In the genomic region with DNA sequence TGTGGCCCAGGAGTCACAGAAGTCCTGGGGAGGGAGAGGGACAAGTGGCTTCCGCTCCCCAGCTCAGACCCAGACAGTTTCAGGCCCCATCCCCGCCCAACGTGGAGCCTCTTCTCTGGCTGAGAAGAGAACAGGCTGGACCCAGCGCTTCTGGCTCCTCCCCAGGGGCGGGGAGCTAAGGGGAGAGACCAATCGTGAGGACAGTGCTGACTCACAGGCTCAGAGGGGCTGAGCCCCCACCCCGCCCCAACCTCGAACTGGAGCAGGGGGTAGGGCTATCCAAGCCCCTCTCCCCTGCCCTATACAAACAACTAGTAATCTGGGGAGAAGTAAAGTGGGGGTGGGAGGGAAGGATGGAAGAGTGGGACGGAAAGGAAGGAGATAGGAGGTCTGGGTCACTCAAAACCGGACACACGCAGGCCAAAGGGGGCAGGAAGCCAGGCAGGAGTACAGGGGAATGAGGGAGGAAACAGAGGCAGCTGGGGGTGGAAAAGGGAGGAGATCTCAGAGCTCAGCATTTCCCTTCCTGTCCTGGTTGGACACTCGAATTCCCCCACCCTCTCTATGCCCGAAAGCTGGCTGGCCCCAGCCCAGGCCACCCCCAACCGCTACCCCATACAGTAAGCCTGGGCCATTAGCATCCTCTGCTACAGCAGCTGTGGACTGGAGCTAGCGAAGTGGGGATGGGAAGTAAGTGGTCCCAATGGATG, we compare ENCODE assay signal across 1 cellular context.
A peak's percentile ranks its signal among the peaks of the same experiment; 100 is the strongest.
TF ChIP-seq lines count a peak whose summit lies in the region.

A gene with protein sequence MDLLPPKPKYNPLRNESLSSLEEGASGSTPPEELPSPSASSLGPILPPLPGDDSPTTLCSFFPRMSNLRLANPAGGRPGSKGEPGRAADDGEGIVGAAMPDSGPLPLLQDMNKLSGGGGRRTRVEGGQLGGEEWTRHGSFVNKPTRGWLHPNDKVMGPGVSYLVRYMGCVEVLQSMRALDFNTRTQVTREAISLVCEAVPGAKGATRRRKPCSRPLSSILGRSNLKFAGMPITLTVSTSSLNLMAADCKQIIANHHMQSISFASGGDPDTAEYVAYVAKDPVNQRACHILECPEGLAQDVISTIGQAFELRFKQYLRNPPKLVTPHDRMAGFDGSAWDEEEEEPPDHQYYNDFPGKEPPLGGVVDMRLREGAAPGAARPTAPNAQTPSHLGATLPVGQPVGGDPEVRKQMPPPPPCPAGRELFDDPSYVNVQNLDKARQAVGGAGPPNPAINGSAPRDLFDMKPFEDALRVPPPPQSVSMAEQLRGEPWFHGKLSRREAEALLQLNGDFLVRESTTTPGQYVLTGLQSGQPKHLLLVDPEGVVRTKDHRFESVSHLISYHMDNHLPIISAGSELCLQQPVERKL (minus strand): TSS at position 117 of the 710 bp plus-strand sequence. CDS start 221 bp downstream, outside the sequence.

TF ChIP-seq in HepG2, 621 proteins besides CTCF, POLR2A, EP300 and RAD21 (continued from another document and continues in another):
- TF ChIP-seq, protein P1, sequence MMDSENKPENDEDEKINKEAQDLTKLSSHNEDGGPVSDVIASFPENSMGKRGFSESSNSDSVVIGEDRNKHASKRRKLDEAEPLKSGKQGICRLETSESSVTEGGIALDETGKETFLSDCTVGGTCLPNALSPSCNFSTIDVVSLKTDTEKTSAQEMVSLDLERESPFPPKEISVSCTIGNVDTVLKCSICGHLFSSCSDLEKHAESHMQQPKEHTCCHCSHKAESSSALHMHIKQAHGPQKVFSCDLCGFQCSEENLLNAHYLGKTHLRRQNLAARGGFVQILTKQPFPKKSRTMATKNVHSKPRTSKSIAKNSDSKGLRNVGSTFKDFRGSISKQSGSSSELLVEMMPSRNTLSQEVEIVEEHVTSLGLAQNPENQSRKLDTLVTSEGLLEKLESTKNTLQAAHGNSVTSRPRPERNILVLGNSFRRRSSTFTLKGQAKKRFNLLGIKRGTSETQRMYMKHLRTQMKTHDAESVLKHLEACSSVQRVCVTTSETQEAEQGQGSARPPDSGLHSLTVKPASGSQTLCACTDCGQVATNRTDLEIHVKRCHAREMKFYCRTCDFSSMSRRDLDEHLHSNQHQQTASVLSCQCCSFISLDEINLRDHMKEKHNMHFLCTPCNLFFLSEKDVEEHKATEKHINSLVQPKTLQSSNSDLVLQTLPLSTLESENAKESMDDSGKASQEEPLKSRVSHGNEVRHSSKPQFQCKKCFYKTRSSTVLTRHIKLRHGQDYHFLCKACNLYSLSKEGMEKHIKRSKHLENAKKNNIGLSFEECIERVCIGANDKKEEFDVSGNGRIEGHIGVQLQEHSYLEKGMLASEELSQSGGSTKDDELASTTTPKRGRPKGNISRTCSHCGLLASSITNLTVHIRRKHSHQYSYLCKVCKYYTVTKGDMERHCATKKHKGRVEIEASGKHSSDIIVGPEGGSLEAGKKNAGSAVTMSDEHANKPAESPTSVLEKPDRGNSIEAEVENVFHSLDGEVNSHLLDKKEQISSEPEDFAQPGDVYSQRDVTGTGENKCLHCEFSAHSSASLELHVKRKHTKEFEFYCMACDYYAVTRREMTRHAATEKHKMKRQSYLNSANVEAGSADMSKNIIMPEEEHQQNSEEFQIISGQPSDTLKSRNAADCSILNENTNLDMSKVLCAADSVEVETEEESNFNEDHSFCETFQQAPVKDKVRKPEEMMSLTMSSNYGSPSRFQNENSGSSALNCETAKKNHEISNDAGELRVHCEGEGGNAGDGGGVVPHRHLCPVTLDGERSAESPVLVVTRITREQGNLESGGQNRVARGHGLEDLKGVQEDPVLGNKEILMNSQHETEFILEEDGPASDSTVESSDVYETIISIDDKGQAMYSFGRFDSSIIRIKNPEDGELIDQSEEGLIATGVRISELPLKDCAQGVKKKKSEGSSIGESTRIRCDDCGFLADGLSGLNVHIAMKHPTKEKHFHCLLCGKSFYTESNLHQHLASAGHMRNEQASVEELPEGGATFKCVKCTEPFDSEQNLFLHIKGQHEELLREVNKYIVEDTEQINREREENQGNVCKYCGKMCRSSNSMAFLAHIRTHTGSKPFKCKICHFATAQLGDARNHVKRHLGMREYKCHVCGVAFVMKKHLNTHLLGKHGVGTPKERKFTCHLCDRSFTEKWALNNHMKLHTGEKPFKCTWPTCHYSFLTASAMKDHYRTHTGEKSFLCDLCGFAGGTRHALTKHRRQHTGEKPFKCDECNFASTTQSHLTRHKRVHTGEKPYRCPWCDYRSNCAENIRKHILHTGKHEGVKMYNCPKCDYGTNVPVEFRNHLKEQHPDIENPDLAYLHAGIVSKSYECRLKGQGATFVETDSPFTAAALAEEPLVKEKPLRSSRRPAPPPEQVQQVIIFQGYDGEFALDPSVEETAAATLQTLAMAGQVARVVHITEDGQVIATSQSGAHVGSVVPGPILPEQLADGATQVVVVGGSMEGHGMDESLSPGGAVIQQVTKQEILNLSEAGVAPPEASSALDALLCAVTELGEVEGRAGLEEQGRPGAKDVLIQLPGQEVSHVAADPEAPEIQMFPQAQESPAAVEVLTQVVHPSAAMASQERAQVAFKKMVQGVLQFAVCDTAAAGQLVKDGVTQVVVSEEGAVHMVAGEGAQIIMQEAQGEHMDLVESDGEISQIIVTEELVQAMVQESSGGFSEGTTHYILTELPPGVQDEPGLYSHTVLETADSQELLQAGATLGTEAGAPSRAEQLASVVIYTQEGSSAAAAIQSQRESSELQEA (CRISPR knock-in tag; IDR thresholded peaks at IDR 0.05; ENCODE audit: not compliant biosample characterization): no peak
- TF ChIP-seq SIN3B (IDR thresholded peaks at IDR 0.05; ENCODE audit: low read length) (no peak), RBFOX2 (IDR thresholded peaks at IDR 0.05; ENCODE audit: low read depth, low read length) (peak; percentile 36; the same call in 1 of the 2 replicates), RBM22 (optimal IDR thresholded peaks at IDR 0.05; ENCODE audit: low read length) (no peak), CEBPB (IDR thresholded peaks at IDR 0.05; ENCODE audit: borderline replicate concordance, low read depth, low read length) (no peak), ZNF644 (CRISPR knock-in tag; IDR thresholded peaks at IDR 0.05; ENCODE audit: low read depth) (no peak), SAP130 (CRISPR knock-in tag; IDR thresholded peaks at IDR 0.05; ENCODE audit: low read depth) (peak; percentile 72), ZSCAN29 (CRISPR knock-in tag; conservative IDR thresholded peaks at IDR 0.05) (no peak), BRD4 (CRISPR knock-in tag; IDR thresholded peaks at IDR 0.05) (no peak), ZNF34 (CRISPR knock-in tag; IDR thresholded peaks at IDR 0.05; ENCODE audit: borderline replicate concordance) (no peak), ESRRA (CRISPR knock-in tag; IDR thresholded peaks at IDR 0.05; ENCODE audit: low read depth) (no peak), ZNF335 (CRISPR knock-in tag; IDR thresholded peaks at IDR 0.05) (no peak), HOXA3 (CRISPR knock-in tag; IDR thresholded peaks at IDR 0.05) (no peak), TEAD3 (CRISPR knock-in tag; optimal IDR thresholded peaks at IDR 0.05; ENCODE audit: borderline replicate concordance) (no peak), ZNF737 (CRISPR knock-in tag; IDR thresholded peaks at IDR 0.05; ENCODE audit: borderline replicate concordance) (no peak), MTF1 (CRISPR knock-in tag; IDR thresholded peaks at IDR 0.05) (no peak), ZNF790 (CRISPR knock-in tag; IDR thresholded peaks at IDR 0.05; ENCODE audit: borderline replicate concordance) (no peak), ZNF598 (CRISPR knock-in tag; IDR thresholded peaks at IDR 0.05; ENCODE audit: borderline replicate concordance) (no peak)
- TF ChIP-seq, protein P2, sequence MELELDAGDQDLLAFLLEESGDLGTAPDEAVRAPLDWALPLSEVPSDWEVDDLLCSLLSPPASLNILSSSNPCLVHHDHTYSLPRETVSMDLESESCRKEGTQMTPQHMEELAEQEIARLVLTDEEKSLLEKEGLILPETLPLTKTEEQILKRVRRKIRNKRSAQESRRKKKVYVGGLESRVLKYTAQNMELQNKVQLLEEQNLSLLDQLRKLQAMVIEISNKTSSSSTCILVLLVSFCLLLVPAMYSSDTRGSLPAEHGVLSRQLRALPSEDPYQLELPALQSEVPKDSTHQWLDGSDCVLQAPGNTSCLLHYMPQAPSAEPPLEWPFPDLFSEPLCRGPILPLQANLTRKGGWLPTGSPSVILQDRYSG (CRISPR knock-in tag; IDR thresholded peaks at IDR 0.05): no peak
- TF ChIP-seq, protein P3, sequence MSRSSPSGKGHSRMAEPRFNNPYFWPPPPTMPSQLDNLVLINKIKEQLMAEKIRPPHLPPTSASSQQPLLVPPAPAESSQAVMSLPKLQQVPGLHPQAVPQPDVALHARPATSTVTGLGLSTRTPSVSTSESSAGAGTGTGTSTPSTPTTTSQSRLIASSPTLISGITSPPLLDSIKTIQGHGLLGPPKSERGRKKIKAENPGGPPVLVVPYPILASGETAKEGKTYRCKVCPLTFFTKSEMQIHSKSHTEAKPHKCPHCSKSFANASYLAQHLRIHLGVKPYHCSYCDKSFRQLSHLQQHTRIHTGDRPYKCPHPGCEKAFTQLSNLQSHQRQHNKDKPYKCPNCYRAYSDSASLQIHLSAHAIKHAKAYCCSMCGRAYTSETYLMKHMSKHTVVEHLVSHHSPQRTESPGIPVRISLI (CRISPR knock-in tag; IDR thresholded peaks at IDR 0.05; ENCODE audit: borderline replicate concordance): 0 out of 2 replicates have a peak, but pooled peaks have one; percentile 24
- TF ChIP-seq, protein P4, sequence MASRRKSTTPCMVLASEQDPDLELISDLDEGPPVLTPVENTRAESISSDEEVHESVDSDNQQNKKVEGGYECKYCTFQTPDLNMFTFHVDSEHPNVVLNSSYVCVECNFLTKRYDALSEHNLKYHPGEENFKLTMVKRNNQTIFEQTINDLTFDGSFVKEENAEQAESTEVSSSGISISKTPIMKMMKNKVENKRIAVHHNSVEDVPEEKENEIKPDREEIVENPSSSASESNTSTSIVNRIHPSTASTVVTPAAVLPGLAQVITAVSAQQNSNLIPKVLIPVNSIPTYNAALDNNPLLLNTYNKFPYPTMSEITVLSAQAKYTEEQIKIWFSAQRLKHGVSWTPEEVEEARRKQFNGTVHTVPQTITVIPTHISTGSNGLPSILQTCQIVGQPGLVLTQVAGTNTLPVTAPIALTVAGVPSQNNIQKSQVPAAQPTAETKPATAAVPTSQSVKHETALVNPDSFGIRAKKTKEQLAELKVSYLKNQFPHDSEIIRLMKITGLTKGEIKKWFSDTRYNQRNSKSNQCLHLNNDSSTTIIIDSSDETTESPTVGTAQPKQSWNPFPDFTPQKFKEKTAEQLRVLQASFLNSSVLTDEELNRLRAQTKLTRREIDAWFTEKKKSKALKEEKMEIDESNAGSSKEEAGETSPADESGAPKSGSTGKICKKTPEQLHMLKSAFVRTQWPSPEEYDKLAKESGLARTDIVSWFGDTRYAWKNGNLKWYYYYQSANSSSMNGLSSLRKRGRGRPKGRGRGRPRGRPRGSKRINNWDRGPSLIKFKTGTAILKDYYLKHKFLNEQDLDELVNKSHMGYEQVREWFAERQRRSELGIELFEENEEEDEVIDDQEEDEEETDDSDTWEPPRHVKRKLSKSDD (CRISPR knock-in tag; IDR thresholded peaks at IDR 0.05; ENCODE audit: low read depth): no peak
- TF ChIP-seq, protein P5, sequence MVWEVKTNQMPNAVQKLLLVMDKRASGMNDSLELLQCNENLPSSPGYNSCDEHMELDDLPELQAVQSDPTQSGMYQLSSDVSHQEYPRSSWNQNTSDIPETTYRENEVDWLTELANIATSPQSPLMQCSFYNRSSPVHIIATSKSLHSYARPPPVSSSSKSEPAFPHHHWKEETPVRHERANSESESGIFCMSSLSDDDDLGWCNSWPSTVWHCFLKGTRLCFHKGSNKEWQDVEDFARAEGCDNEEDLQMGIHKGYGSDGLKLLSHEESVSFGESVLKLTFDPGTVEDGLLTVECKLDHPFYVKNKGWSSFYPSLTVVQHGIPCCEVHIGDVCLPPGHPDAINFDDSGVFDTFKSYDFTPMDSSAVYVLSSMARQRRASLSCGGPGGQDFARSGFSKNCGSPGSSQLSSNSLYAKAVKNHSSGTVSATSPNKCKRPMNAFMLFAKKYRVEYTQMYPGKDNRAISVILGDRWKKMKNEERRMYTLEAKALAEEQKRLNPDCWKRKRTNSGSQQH (CRISPR knock-in tag; IDR thresholded peaks at IDR 0.05; ENCODE audit: low read depth): no peak; the same call in 1 of the 2 replicates
- TF ChIP-seq, protein P6, sequence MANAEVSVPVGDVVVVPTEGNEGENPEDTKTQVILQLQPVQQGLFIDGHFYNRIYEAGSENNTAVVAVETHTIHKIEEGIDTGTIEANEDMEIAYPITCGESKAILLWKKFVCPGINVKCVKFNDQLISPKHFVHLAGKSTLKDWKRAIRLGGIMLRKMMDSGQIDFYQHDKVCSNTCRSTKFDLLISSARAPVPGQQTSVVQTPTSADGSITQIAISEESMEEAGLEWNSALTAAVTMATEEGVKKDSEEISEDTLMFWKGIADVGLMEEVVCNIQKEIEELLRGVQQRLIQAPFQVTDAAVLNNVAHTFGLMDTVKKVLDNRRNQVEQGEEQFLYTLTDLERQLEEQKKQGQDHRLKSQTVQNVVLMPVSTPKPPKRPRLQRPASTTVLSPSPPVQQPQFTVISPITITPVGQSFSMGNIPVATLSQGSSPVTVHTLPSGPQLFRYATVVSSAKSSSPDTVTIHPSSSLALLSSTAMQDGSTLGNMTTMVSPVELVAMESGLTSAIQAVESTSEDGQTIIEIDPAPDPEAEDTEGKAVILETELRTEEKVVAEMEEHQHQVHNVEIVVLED (CRISPR knock-in tag; IDR thresholded peaks at IDR 0.05; ENCODE audit: borderline replicate concordance): no peak
- TF ChIP-seq, protein P7, sequence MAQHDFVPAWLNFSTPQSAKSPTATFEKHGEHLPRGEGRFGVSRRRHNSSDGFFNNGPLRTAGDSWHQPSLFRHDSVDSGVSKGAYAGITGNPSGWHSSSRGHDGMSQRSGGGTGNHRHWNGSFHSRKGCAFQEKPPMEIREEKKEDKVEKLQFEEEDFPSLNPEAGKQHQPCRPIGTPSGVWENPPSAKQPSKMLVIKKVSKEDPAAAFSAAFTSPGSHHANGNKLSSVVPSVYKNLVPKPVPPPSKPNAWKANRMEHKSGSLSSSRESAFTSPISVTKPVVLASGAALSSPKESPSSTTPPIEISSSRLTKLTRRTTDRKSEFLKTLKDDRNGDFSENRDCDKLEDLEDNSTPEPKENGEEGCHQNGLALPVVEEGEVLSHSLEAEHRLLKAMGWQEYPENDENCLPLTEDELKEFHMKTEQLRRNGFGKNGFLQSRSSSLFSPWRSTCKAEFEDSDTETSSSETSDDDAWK (CRISPR knock-in tag; IDR thresholded peaks at IDR 0.05): no peak
- TF ChIP-seq, protein P8, sequence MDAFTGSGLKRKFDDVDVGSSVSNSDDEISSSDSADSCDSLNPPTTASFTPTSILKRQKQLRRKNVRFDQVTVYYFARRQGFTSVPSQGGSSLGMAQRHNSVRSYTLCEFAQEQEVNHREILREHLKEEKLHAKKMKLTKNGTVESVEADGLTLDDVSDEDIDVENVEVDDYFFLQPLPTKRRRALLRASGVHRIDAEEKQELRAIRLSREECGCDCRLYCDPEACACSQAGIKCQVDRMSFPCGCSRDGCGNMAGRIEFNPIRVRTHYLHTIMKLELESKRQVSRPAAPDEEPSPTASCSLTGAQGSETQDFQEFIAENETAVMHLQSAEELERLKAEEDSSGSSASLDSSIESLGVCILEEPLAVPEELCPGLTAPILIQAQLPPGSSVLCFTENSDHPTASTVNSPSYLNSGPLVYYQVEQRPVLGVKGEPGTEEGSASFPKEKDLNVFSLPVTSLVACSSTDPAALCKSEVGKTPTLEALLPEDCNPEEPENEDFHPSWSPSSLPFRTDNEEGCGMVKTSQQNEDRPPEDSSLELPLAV (CRISPR knock-in tag; conservative IDR thresholded peaks at IDR 0.05; ENCODE audit: low read depth): no peak
- TF ChIP-seq, protein P9, sequence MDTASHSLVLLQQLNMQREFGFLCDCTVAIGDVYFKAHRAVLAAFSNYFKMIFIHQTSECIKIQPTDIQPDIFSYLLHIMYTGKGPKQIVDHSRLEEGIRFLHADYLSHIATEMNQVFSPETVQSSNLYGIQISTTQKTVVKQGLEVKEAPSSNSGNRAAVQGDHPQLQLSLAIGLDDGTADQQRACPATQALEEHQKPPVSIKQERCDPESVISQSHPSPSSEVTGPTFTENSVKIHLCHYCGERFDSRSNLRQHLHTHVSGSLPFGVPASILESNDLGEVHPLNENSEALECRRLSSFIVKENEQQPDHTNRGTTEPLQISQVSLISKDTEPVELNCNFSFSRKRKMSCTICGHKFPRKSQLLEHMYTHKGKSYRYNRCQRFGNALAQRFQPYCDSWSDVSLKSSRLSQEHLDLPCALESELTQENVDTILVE (CRISPR knock-in tag; IDR thresholded peaks at IDR 0.05): no peak
